ENCODE assay signal across 38 cellular contexts in the genomic region with DNA sequence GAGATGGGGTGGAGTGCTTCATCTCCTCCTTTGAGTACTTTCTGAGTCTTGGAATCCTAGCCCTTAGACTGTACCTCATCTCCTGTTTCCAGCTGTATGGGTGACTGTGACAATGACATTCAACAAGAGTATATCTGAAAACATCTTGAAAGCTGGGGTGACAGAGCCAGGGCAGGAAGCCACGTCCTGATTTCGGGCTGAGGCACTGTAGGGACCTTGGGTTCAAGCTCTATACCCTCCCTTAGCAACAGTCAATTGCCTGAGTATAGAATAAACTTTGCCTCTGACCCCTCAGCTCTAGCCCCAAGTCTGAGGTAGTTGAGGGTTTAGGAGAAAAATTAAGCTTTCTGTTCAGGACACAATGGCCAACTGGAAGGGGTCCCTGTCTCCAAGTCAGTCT. TPM values are rescaled to one million over a fixed set of nuclear protein-coding genes. Genes with fewer than 3 reads are reported as not detected.
"Had no signal": no experiment of that assay in that cellular context is flagged by ENCODE, and none has a peak within 500 bp of the region (broad histone marks: within the 10 kb centered on the region; RNA-seq: fewer than 3 reads in every experiment).

No MANE protein-coding gene starts in this region.

- H3K4me1 Mint-ChIP-seq: activated T-helper 17 cell treated with anti-CD3 and anti-CD28 coated beads, Interleukin-2, amount 50 U/mL, for 72 hours had no signal

- FAIRE-seq: astrocyte, TTC549 had no signal

- ATAC-seq: activated naive CD4-positive, alpha-beta T cell treated with anti-CD3 and anti-CD28 coated beads, Interleukin-2, amount 50 U/mL, for 72 hours; activated T-cell treated with anti-CD3 and anti-CD28 coated beads, Interleukin-2, amount 50 U/mL, for 4 hours; activated T-cell treated with anti-CD3 and anti-CD28 coated beads, Interleukin-2, amount 50 U/mL, for 72 hours; activated T-helper 17 cell treated with anti-CD3 and anti-CD28 coated beads, Interleukin-2, amount 50 U/mL, for 72 hours; body of pancreas had no signal

- H3K4me3 ChIP-seq: adrenal gland, body of pancreas, breast epithelium, cardiac muscle cell had no signal

- H3K4me3 Mint-ChIP-seq: activated B cell treated with CpG ODN at 0.5 μM for 24 hours; activated CD4-positive, alpha-beta memory T cell treated with anti-CD3 and anti-CD28 coated beads for 36 hours; activated CD4-positive, alpha-beta T cell treated with anti-CD3 and anti-CD28 coated beads, Interleukin-2, amount 10 ng/mL, durations not matched to agents 7 days and 5 days; activated naive CD4-positive, alpha-beta T cell treated with anti-CD3 and anti-CD28 coated beads for 36 hours; activated naive CD8-positive, alpha-beta T cell treated with anti-CD3 and anti-CD28 coated beads for 36 hours; activated T-cell treated with anti-CD3 and anti-CD28 coated beads, Interleukin-2, amount 50 U/mL, for 4 hours; activated T-cell treated with anti-CD3 and anti-CD28 coated beads, Interleukin-2, amount 50 U/mL, for 72 hours; activated T-helper 1 cell treated with anti-CD3 and anti-CD28 coated beads, Interleukin-12 subunit alpha, Interleukin-12 subunit beta, Interleukin-2, Interleukin-4 antibody, amounts not matched to agents 30 ng/mL and 10 ng/mL and 1 ng/mL, durations not matched to agents 14 hours and 24 hours and 36 hours; activated T-helper 17 cell treated with anti-CD3 and anti-CD28 coated beads, Interleukin-2, amount 50 U/mL, for 72 hours; T-helper 1 cell treated with Interleukin-12 subunit alpha and Interleukin-12 subunit beta and Interleukin-4 antibody, amounts not matched to agents 30 μg/mL and 1 μg/mL, for 36 hours; T-helper 2 cell treated with Interferon-gamma antibody and Interleukin-4, amounts not matched to agents 5 μg/mL and 100 μg/mL, for 36 hours had no signal

- H3K9me3 ChIP-seq: adrenal gland, body of pancreas had no signal

- H3K36me3 ChIP-seq: adrenal gland, brain microvascular endothelial cell, breast epithelium, cardiac muscle cell had no signal

- H3K27ac Mint-ChIP-seq: activated B cell treated with CpG ODN at 0.5 μM for 24 hours; activated CD4-positive, alpha-beta memory T cell treated with anti-CD3 and anti-CD28 coated beads for 36 hours; activated CD4-positive, alpha-beta T cell treated with anti-CD3 and anti-CD28 coated beads, Interleukin-2, amount 10 ng/mL, durations not matched to agents 7 days and 5 days; activated naive CD4-positive, alpha-beta T cell treated with anti-CD3 and anti-CD28 coated beads for 36 hours; activated naive CD4-positive, alpha-beta T cell treated with anti-CD3 and anti-CD28 coated beads, Interleukin-2, amount 50 U/mL, for 72 hours; activated naive CD8-positive, alpha-beta T cell treated with anti-CD3 and anti-CD28 coated beads for 36 hours; activated T-cell treated with anti-CD3 and anti-CD28 coated beads, Interleukin-2, amount 50 U/mL, for 72 hours; activated T-helper 1 cell treated with anti-CD3 and anti-CD28 coated beads, Interleukin-12 subunit alpha, Interleukin-12 subunit beta, Interleukin-2, Interleukin-4 antibody, amounts not matched to agents 30 ng/mL and 10 ng/mL and 1 ng/mL, durations not matched to agents 14 hours and 24 hours and 36 hours; activated T-helper 17 cell treated with anti-CD3 and anti-CD28 coated beads, Interleukin-2, amount 50 U/mL, for 72 hours; T-helper 1 cell treated with Interleukin-12 subunit alpha and Interleukin-12 subunit beta and Interleukin-4 antibody, amounts not matched to agents 30 μg/mL and 1 μg/mL, for 36 hours; T-helper 2 cell treated with Interferon-gamma antibody and Interleukin-4, amounts not matched to agents 5 μg/mL and 100 μg/mL, for 36 hours had no signal

- H3K36me3 Mint-ChIP-seq: activated CD4-positive, alpha-beta memory T cell treated with anti-CD3 and anti-CD28 coated beads for 36 hours; activated naive CD8-positive, alpha-beta T cell treated with anti-CD3 and anti-CD28 coated beads for 36 hours had no signal

- H3K4me1 ChIP-seq: adrenal gland, breast epithelium had no signal

- H3K27ac ChIP-seq: adrenal gland, body of pancreas, brain microvascular endothelial cell, breast epithelium, cardiac muscle cell, VCaP had no signal

- H3K9me3 Mint-ChIP-seq: activated B cell treated with CpG ODN at 0.5 μM for 24 hours; activated CD4-positive, alpha-beta memory T cell treated with anti-CD3 and anti-CD28 coated beads for 36 hours; activated CD4-positive, alpha-beta T cell treated with anti-CD3 and anti-CD28 coated beads, Interleukin-2, amount 10 ng/mL, durations not matched to agents 7 days and 5 days; activated naive CD4-positive, alpha-beta T cell treated with anti-CD3 and anti-CD28 coated beads for 36 hours; activated naive CD4-positive, alpha-beta T cell treated with anti-CD3 and anti-CD28 coated beads, Interleukin-2, amount 50 U/mL, for 72 hours; activated naive CD8-positive, alpha-beta T cell treated with anti-CD3 and anti-CD28 coated beads for 36 hours; activated T-cell treated with anti-CD3 and anti-CD28 coated beads, Interleukin-2, amount 50 U/mL, for 4 hours; activated T-cell treated with anti-CD3 and anti-CD28 coated beads, Interleukin-2, amount 50 U/mL, for 72 hours; activated T-helper 1 cell treated with anti-CD3 and anti-CD28 coated beads, Interleukin-12 subunit alpha, Interleukin-12 subunit beta, Interleukin-2, Interleukin-4 antibody, amounts not matched to agents 30 ng/mL and 10 ng/mL and 1 ng/mL, durations not matched to agents 14 hours and 24 hours and 36 hours; activated T-helper 17 cell treated with anti-CD3 and anti-CD28 coated beads, Interleukin-2, amount 50 U/mL, for 72 hours; T-helper 1 cell treated with Interleukin-12 subunit alpha and Interleukin-12 subunit beta and Interleukin-4 antibody, amounts not matched to agents 30 μg/mL and 1 μg/mL, for 36 hours; T-helper 2 cell treated with Interferon-gamma antibody and Interleukin-4, amounts not matched to agents 5 μg/mL and 100 μg/mL, for 36 hours had no signal

- DNase-seq: activated B cell treated with CpG ODN at 0.5 μM for 24 hours; activated CD4-positive, alpha-beta memory T cell treated with anti-CD3 and anti-CD28 coated beads for 36 hours; activated CD4-positive, alpha-beta T cell treated with anti-CD3 and anti-CD28 coated beads for 4 hours; activated CD4-positive, alpha-beta T cell treated with anti-CD3 and anti-CD28 coated beads, Interleukin-2, amount 10 ng/mL, durations not matched to agents 7 days and 5 days; activated CD4-positive, alpha-beta T cell treated with anti-CD3 and anti-CD28 coated beads, Interleukin-2, amount 50 U/mL, for 4 hours; activated CD4-positive, CD25-positive, alpha-beta regulatory T cell treated with anti-CD3 and anti-CD28 coated beads, Interleukin-2, amount 50 U/mL, for 72 hours; activated CD8-positive, alpha-beta memory T cell treated with anti-CD3 and anti-CD28 coated beads, Interleukin-2, amount 50 U/mL, for 4 hours; activated effector memory CD4-positive, alpha-beta T cell treated with anti-CD3 and anti-CD28 coated beads, Interleukin-2, amount 50 U/mL, for 16 hours; activated gamma-delta T cell treated with Interleukin-2 at 50 U/mL for 16 hours; activated naive CD4-positive, alpha-beta T cell; activated naive CD4-positive, alpha-beta T cell treated with anti-CD3 and anti-CD28 coated beads for 36 hours; activated naive CD4-positive, alpha-beta T cell treated with anti-CD3 and anti-CD28 coated beads, Interleukin-2, amount 50 U/mL, for 16 hours; activated naive CD8-positive, alpha-beta T cell treated with anti-CD3 and anti-CD28 coated beads for 36 hours; activated T-cell treated with anti-CD3 and anti-CD28 coated beads for 4 hours; activated T-cell treated with anti-CD3 and anti-CD28 coated beads, Interleukin-2, amount 50 U/mL, for 1 hour; activated T-cell treated with anti-CD3 and anti-CD28 coated beads, Interleukin-2, amount 50 U/mL, for 4 hours; activated T-cell treated with anti-CD3 and anti-CD28 coated beads, Interleukin-2, amount 50 U/mL, for 72 hours; adrenal gland; amniotic stem cell; aorta; body of pancreas; brain microvascular endothelial cell; central memory CD4-positive, alpha-beta T cell; T-helper 1 cell; T-helper 2 cell; T-helper 9 cell had no signal

RNA-seq across cellular contexts. Expression of gene FOXE1, which starts 6.3 kb away (rescaled TPM):
- total RNA-seq: activated B cell treated with CpG ODN at 0.5 μM for 24 hours; activated CD4-positive, alpha-beta memory T cell treated with anti-CD3 and anti-CD28 coated beads for 36 hours; activated CD8-positive, alpha-beta memory T cell treated with anti-CD3 and anti-CD28 coated beads for 36 hours; activated naive CD8-positive, alpha-beta T cell treated with anti-CD3 and anti-CD28 coated beads for 36 hours; activated T-cell treated with anti-CD3 and anti-CD28 coated beads, Interleukin-2, amount 50 U/mL, for 4 hours; activated T-helper 17 cell treated with anti-CD3 and anti-CD28 coated beads, Interleukin-2, amount 50 U/mL, for 72 hours; aorta; body of pancreas; breast epithelium; cardiac muscle cell; cerebellum had no signal
- polyA plus RNA-seq: adrenal gland, aorta, cardiac muscle cell had no signal
